Comparison of ENCODE assay signal across 10 cellular contexts in genomic region chr9:129178579-129178909, GRCh38. TPM values are rescaled to one million over a fixed set of nuclear protein-coding genes. Genes with fewer than 3 reads are reported as not detected.
DNase-seq lines count a peak whose midpoint lies in the region; ATAC-seq, FAIRE-seq and TF ChIP-seq lines count a peak whose summit lies in the region.
"Had no signal": no experiment of that assay in that cellular context is flagged by ENCODE, and none has a peak within 500 bp of the region (broad histone marks: within the 10 kb centered on the region; RNA-seq: fewer than 3 reads in every experiment).

No MANE protein-coding gene starts in this region.

- peaks cover 5% of the 10 kb centered on the region for H3K4me1 Mint-ChIP-seq in activated naive CD8-positive, alpha-beta T cell treated with anti-CD3 and anti-CD28 coated beads for 36 hours
- peaks cover 9% of the 10 kb centered on the region for H3K4me1 Mint-ChIP-seq in activated naive CD8-positive, alpha-beta T cell treated with anti-CD3 and anti-CD28 coated beads, Interleukin-2, amount 50 U/mL, for 24 hours
- H3K4me1 Mint-ChIP-seq in type B pancreatic cell (ENCODE audit: unreplicated experiment) (peaks cover 20% of the 10 kb centered on the region), immature natural killer cell (peaks cover 14 to 17% of the 10 kb centered on the region in 2 donors)

- H3K27ac Mint-ChIP-seq in activated naive CD8-positive, alpha-beta T cell treated with anti-CD3 and anti-CD28 coated beads for 36 hours, result no peak overlapping the region
- H3K27ac Mint-ChIP-seq in activated naive CD8-positive, alpha-beta T cell treated with anti-CD3 and anti-CD28 coated beads, Interleukin-2, amount 50 U/mL, for 24 hours, result no peak overlapping the region
- peak overlapping the region; percentile 59 for H3K27ac Mint-ChIP-seq in type B pancreatic cell
- H3K27ac Mint-ChIP-seq in immature natural killer cell, result no peak overlapping the region

- H3K9me3 Mint-ChIP-seq in activated naive CD8-positive, alpha-beta T cell treated with anti-CD3 and anti-CD28 coated beads for 36 hours, result no peaks in the 10 kb centered on the region
- H3K9me3 Mint-ChIP-seq in activated naive CD8-positive, alpha-beta T cell treated with anti-CD3 and anti-CD28 coated beads, Interleukin-2, amount 50 U/mL, for 24 hours, result no peaks in the 10 kb centered on the region
- H3K9me3 Mint-ChIP-seq in type B pancreatic cell (no peaks in the 10 kb centered on the region), immature natural killer cell (no peaks in the 10 kb centered on the region)
- H3K9me3 Mint-ChIP-seq: effector memory CD8-positive, alpha-beta T cell had no signal

- H3K9ac ChIP-seq in HepG2 (ENCODE audit: insufficient read depth, low read depth, low read length), result peak overlapping the region; percentile 43; the same call in 1 of the 2 replicates

- no peaks in the 10 kb centered on the region for H3K36me3 ChIP-seq in HepG2 (replicated peaks in 1 of 2; ENCODE audit: control insufficient read depth in 1 of 2, insufficient read depth in 2 of 2, low read length in 2 of 2)

- peaks cover 5% of the 10 kb centered on the region for H3K79me2 ChIP-seq in HepG2 (ENCODE audit: insufficient read depth, low read length)

- TF ChIP-seq POLR2A in HepG2 (IDR thresholded peaks at IDR 0.05; ENCODE audit: insufficient read depth in 1 of 2, low read depth in 2 of 2, low read length in 2 of 2), result no peak

- TF ChIP-seq RAD21 in HepG2 (CRISPR knock-in tag; IDR thresholded peaks at IDR 0.05), result no peak

- no peak for DNase-seq in activated naive CD8-positive, alpha-beta T cell treated with anti-CD3 and anti-CD28 coated beads for 36 hours
- no peak for DNase-seq in activated naive CD8-positive, alpha-beta T cell treated with anti-CD3 and anti-CD28 coated beads, Interleukin-2, amount 50 U/mL, for 24 hours
- no peak for DNase-seq in HepG2 (ENCODE audit: low spot score)
- DNase-seq in type B pancreatic cell (ENCODE audit: extremely low spot score, unreplicated experiment), result no peak
- DNase-seq in H4 (ENCODE audit: low spot score), result no peak
- DNase-seq in immature natural killer cell, result no peak
- no peak for DNase-seq in HTR-8/SVneo (ENCODE audit: insufficient read length, low spot score)

- H3K4me3 ChIP-seq in WI38 (ENCODE audit: low read depth, low read length), result peak overlapping the region; percentile 40
- H3K4me3 ChIP-seq in HepG2 (replicated peaks in 1 of 3; ENCODE audit: insufficient read depth in 1 of 3, low read depth in 2 of 3, low read length in 3 of 3), result peak overlapping the region in 2 of 3 experiments; percentile 22 to 94; a peak in 3 of 6 replicates

- H3K27ac ChIP-seq in HepG2 (ENCODE audit: extremely low read length, insufficient read depth, low read length), result no peak overlapping the region

- H3K27me3 ChIP-seq in HepG2 (ENCODE audit: control insufficient read depth in 1 of 2, insufficient read depth in 2 of 2, low read length in 2 of 2), result peaks cover 6 to 30% of the 10 kb centered on the region in 2 experiments

- peak overlapping the region; percentile 80 for H3K4me2 ChIP-seq in HepG2 (ENCODE audit: low read depth, low read length)

- ATAC-seq in activated naive CD8-positive, alpha-beta T cell treated with anti-CD3 and anti-CD28 coated beads, Interleukin-2, amount 50 U/mL, for 24 hours, result no peak
- no peak for ATAC-seq in HepG2

- peaks cover 3% of the 10 kb centered on the region; the same call in 1 of the 2 replicates for H4K20me1 ChIP-seq in HepG2 (ENCODE audit: insufficient read depth, low read length)

- POLR2A ChIA-PET in HepG2 (lab: Yijun Ruan, JAX), result interaction anchor here (0.6 to 5.6 kb wide), 44 partner anchors 11 to 448 kb away, joined by 3 to 55 read pairs (median 4); partner anchors contain the start of genes C9orf50 and NTMT1

- no TSS peak for BruUV-seq in HepG2 (replicated peaks; lab: Mats Ljungman, UMichigan)

- WGBS in HepG2 (ENCODE audit: low lambda C conversion rate), result 41% methylated on average over 6 of the region's 28 CpGs

- in situ Hi-C loops in HepG2 (cut with HindIII; ENCODE audit: extremely low pct_ligation_motif_present, low pct_unique_long_range_greater_than_20kb), result loop anchor here (5.0 to 10.0 kb wide), 3 partner anchors 36 to 436 kb away; no protein-coding TSS in a partner anchor

- H3K36me3 Mint-ChIP-seq in activated naive CD8-positive, alpha-beta T cell treated with anti-CD3 and anti-CD28 coated beads for 36 hours, result no peaks in the 10 kb centered on the region
- H3K36me3 Mint-ChIP-seq in activated naive CD8-positive, alpha-beta T cell treated with anti-CD3 and anti-CD28 coated beads, Interleukin-2, amount 50 U/mL, for 24 hours (ENCODE audit: low read depth), result no peaks in the 10 kb centered on the region
- H3K36me3 Mint-ChIP-seq in type B pancreatic cell (no peaks in the 10 kb centered on the region), immature natural killer cell (no peaks in the 10 kb centered on the region)

- peaks cover 60% of the 10 kb centered on the region for H3K4me1 ChIP-seq in HepG2 (ENCODE audit: insufficient read depth, low read length)

- H3K4me3 Mint-ChIP-seq in activated naive CD8-positive, alpha-beta T cell treated with anti-CD3 and anti-CD28 coated beads for 36 hours, result peak overlapping the region; percentile 10
- H3K4me3 Mint-ChIP-seq in activated naive CD8-positive, alpha-beta T cell treated with anti-CD3 and anti-CD28 coated beads, Interleukin-2, amount 50 U/mL, for 24 hours, result no peak overlapping the region
- H3K4me3 Mint-ChIP-seq in type B pancreatic cell, result peak overlapping the region; percentile 84
- H3K4me3 Mint-ChIP-seq in immature natural killer cell, result no peak overlapping the region

- H2AFZ ChIP-seq in HepG2 (ENCODE audit: low read length), result no peak overlapping the region

- FAIRE-seq in HepG2 (lab: Jason Lieb, UNC), result no peak
- no peak for FAIRE-seq in HTR-8/SVneo (lab: Jason Lieb, UNC)

- TF ChIP-seq EP300 in HepG2 (IDR thresholded peaks at IDR 0.05; ENCODE audit: low read depth in 2 of 2, low read length in 2 of 2), result no peak
- no peak for TF ChIP-seq EP300 in HepG2 (CRISPR knock-in tag; IDR thresholded peaks at IDR 0.05; ENCODE audit: borderline replicate concordance)

- TF ChIP-seq CTCF in WI38 (IDR thresholded peaks at IDR 0.05; ENCODE audit: low read depth, low read length) (no peak), HepG2 (CRISPR knock-in tag; IDR thresholded peaks at IDR 0.05) (no peak), type B pancreatic cell (conservative IDR thresholded peaks at IDR 0.05) (no peak)

- CTCF ChIA-PET in HepG2 (lab: Yijun Ruan, JAX; ENCODE audit: low intra/inter-chr PET ratio, low total read pairs), result no interaction called here

- H3K9me3 ChIP-seq in HepG2 (ENCODE audit: low read length), result no peaks in the 10 kb centered on the region

- intact Hi-C loops in HepG2 (cut with micrococcal nuclease; ENCODE audit: unreplicated experiment), result loop anchor here (5.0 to 10.0 kb wide), 4 partner anchors 36 to 446 kb away; partner anchors contain the start of genes C9orf50 and NTMT1

- H3K27me3 Mint-ChIP-seq in activated naive CD8-positive, alpha-beta T cell treated with anti-CD3 and anti-CD28 coated beads for 36 hours, result no peaks in the 10 kb centered on the region
- no peaks in the 10 kb centered on the region for H3K27me3 Mint-ChIP-seq in activated naive CD8-positive, alpha-beta T cell treated with anti-CD3 and anti-CD28 coated beads, Interleukin-2, amount 50 U/mL, for 24 hours
- H3K27me3 Mint-ChIP-seq in type B pancreatic cell (no peaks in the 10 kb centered on the region), immature natural killer cell (ENCODE audit: low read depth in 3 of 3) (peaks cover 4 to 8% (median 5%) of the 10 kb centered on the region in 3 donors)

TF ChIP-seq in HepG2, 621 proteins besides CTCF, POLR2A, EP300 and RAD21 (continues in another document):
- no peak for TF ChIP-seq TMF1 (CRISPR knock-in tag; IDR thresholded peaks at IDR 0.05; ENCODE audit: low read depth)

RNA-seq across cellular contexts. Expression of gene IER5L, which starts 0.5 kb away (rescaled TPM):
- 1 to 10 TPM; 1.1 to 1.2 TPM for total RNA-seq in activated naive CD8-positive, alpha-beta T cell treated with anti-CD3 and anti-CD28 coated beads for 36 hours
- total RNA-seq in HepG2 (2016; rRNA removed; fragmentation: Illumina TruSeq; extraction: Trizol) (2.5 and 3.3 TPM in 2 replicates), type B pancreatic cell (ENCODE audit: low replicate concordance) (22.3 and 37.5 TPM in 2 replicates)
- total RNA-seq in HepG2 (2016; cell fraction: cytosol; rRNA removed; fragmentation: Illumina TruSeq; extraction: Trizol; ENCODE audit: low read depth), result 2.4 and 2.5 TPM in 2 replicates
- total RNA-seq in HepG2 (2016; cell fraction: insoluble cytoplasmic fraction; rRNA removed; fragmentation: Illumina TruSeq; extraction: Trizol), result 2.6 and 3.2 TPM in 2 replicates
- 2.0 and 2.7 TPM in 2 replicates for total RNA-seq in HepG2 (2016; cell fraction: membrane; rRNA removed; fragmentation: Illumina TruSeq; extraction: Trizol)
- 0.84 and 1.2 TPM in 2 replicates for total RNA-seq in HepG2 (2016; cell fraction: nucleus; rRNA removed; fragmentation: Illumina TruSeq; extraction: Trizol)
- polyA plus RNA-seq in HepG2 (2011; rRNA removed) (1.8 and 3.6 TPM in 2 replicates), immature natural killer cell (1 to 10 TPM in 1 of 3 donors, under 1 TPM in 2; 0.15 to 1.1 (median 0.16) TPM)
- 2.1 and 3.1 TPM in 2 replicates for polyA plus RNA-seq in HepG2 (2011; cell fraction: cytosol; rRNA removed)
- 4.4 and 4.5 TPM in 2 replicates for polyA plus RNA-seq in HepG2 (2011; cell fraction: nucleus; rRNA removed)
- polyA plus RNA-seq in HepG2 (2012), result 1.5 and 2.6 TPM in 2 replicates
- 0.59 and 0.61 TPM in 2 replicates for polyA plus RNA-seq in HepG2 (2016; cell fraction: cytosol; fragmentation: Illumina TruSeq; extraction: Trizol; ENCODE audit: low read depth)
- polyA plus RNA-seq in HepG2 (2016; cell fraction: insoluble cytoplasmic fraction; fragmentation: Illumina TruSeq; extraction: Trizol; ENCODE audit: low read depth), result 2.2 and 2.5 TPM in 2 replicates
- 0.52 and 0.74 TPM in 2 replicates for polyA plus RNA-seq in HepG2 (2016; cell fraction: membrane; fragmentation: Illumina TruSeq; extraction: Trizol; ENCODE audit: low read depth)
- polyA plus RNA-seq in HepG2 (2016; cell fraction: nucleus; fragmentation: Illumina TruSeq; extraction: Trizol; ENCODE audit: insufficient read depth, low read depth), result 1.3 and 2.1 TPM in 2 replicates
- polyA minus RNA-seq in HepG2 (2011; rRNA and poly(A)+ RNA removed; ENCODE audit: low replicate concordance), result 5.5 and 12.0 TPM in 2 replicates
- polyA minus RNA-seq in HepG2 (2011; cell fraction: cytosol; rRNA and poly(A)+ RNA removed), result 5.6 and 6.2 TPM in 2 replicates
- 1.2 and 1.9 TPM in 2 replicates for polyA minus RNA-seq in HepG2 (2011; cell fraction: nucleus; rRNA and poly(A)+ RNA removed)
- 12.9 and 24.3 TPM in 2 replicates for total RNA-seq in H4 (2014; rRNA removed; shearing (Covaris generic))
- total RNA-seq: Daoy had no signal

Comparison
In these comparisons a context has a peak if more than half of its experiments do, and no peak if none do; other contexts are left out.
1. H3K4me3 Mint-ChIP-seq: peak in activated naive CD8-positive, alpha-beta T cell treated with anti-CD3 and anti-CD28 coated beads for 36 hours (single experiment) and type B pancreatic cell (single experiment); none in activated naive CD8-positive, alpha-beta T cell treated with anti-CD3 and anti-CD28 coated beads, Interleukin-2, amount 50 U/mL, for 24 hours (single experiment) and immature natural killer cell (0 of 5).